10 cellular contexts compared by ENCODE assay signal in genomic region chrX:13223868-13224555, GRCh38.
DNase-seq lines count a peak whose midpoint lies in the region; FAIRE-seq and TF ChIP-seq lines count a peak whose summit lies in the region.
"Had no signal": no experiment of that assay in that cellular context is flagged by ENCODE, and none has a peak within 500 bp of the region (broad histone marks: within the 10 kb centered on the region; RNA-seq: fewer than 3 reads in every experiment).

No MANE protein-coding gene starts in this region.

- H3K4me1 ChIP-seq in keratinocyte (ENCODE audit: control insufficient read depth, extremely low read depth, insufficient read depth, low read length) (peaks cover 24% of the 10 kb centered on the region), prostate gland (replicated peaks) (no peaks in the 10 kb centered on the region)

- peak; percentile 88 for DNase-seq in AG08395 (ENCODE audit: low spot score)
- DNase-seq in NCI-H1048 (lab: John Stamatoyannopoulos, UW): peak; percentile 11
- peak; percentile 94 for DNase-seq in astrocyte of the hippocampus (ENCODE audit: low read depth, low spot score)
- peak; percentile 59 for DNase-seq in keratinocyte (ENCODE audit: low read depth, low spot score)
- DNase-seq in activated CD4-positive, CD25-positive, alpha-beta regulatory T cell (lab: John Stamatoyannopoulos, UW): no peak
- DNase-seq in NCI-H526 (lab: John Stamatoyannopoulos, UW): no peak
- DNase-seq in T1000 (lab: John Stamatoyannopoulos, UW): no peak
- DNase-seq in prostate gland (ENCODE audit: low spot score): no peak
- DNase-seq: amygdala had no signal

- TF ChIP-seq CTCF in keratinocyte (optimal IDR thresholded peaks at IDR 0.05 in 1 of 3, IDR thresholded peaks at IDR 0.05 in 1 of 3, conservative IDR thresholded peaks at IDR 0.05 in 1 of 3; ENCODE audit: extremely low read depth in 1 of 3, insufficient read depth in 2 of 3, low read length in 3 of 3) (peak in 1 of 3 experiments; percentile 33), prostate gland (IDR thresholded peaks at IDR 0.05) (no peak)

- TF ChIP-seq POLR2A in prostate gland (IDR thresholded peaks at IDR 0.05): no peak

- H3K4me2 ChIP-seq in keratinocyte (ENCODE audit: control insufficient read depth, extremely low read depth, insufficient read depth, low read depth, low read length): peak overlapping the region; percentile 22

- H3K9ac ChIP-seq in keratinocyte (ENCODE audit: control insufficient read depth, extremely low read depth, insufficient read depth, low read length): no peak overlapping the region

- intact Hi-C loops in prostate gland (cut with DNase I): no loop called here

- FAIRE-seq in keratinocyte (lab: Jason Lieb, UNC): peak; percentile 98
- FAIRE-seq: D721Med had no signal

- H3K36me3 ChIP-seq in keratinocyte (ENCODE audit: control insufficient read depth in 2 of 2, extremely low read depth in 1 of 2, insufficient read depth in 2 of 2, low read length in 2 of 2) (no peaks in the 10 kb centered on the region), prostate gland (no peaks in the 10 kb centered on the region)

- H3K27ac ChIP-seq in keratinocyte (ENCODE audit: control insufficient read depth, insufficient read depth, low read length) (peak overlapping the region; percentile 28), prostate gland (no peak overlapping the region)

- H3K4me3 ChIP-seq in keratinocyte (ENCODE audit: control insufficient read depth in 2 of 3, extremely low read depth in 1 of 3, insufficient read depth in 2 of 3, low read depth in 1 of 3, low read length in 3 of 3) (no peak overlapping the region), prostate gland (no peak overlapping the region)

- no peaks in the 10 kb centered on the region for H3K79me2 ChIP-seq in keratinocyte (ENCODE audit: control insufficient read depth, insufficient read depth, low read length)

- H4K20me1 ChIP-seq in keratinocyte (ENCODE audit: control insufficient read depth, extremely low read depth, insufficient read depth, low read length): no peaks in the 10 kb centered on the region

- H2AFZ ChIP-seq in keratinocyte (ENCODE audit: control insufficient read depth, low read length): no peak overlapping the region

- no peaks in the 10 kb centered on the region for H3K27me3 ChIP-seq in keratinocyte (ENCODE audit: control insufficient read depth, extremely low read depth, insufficient read depth, low read length)
- no peaks in the 10 kb centered on the region for H3K27me3 ChIP-seq in prostate gland (replicated peaks; ENCODE audit: insufficient read depth)

- 26% methylated on average over 2 of the region's 2 CpGs for WGBS in prostate gland

- no peaks in the 10 kb centered on the region for H3K9me3 ChIP-seq in keratinocyte (ENCODE audit: control insufficient read depth, low read depth, low read length)
- no peaks in the 10 kb centered on the region for H3K9me3 ChIP-seq in prostate gland

- no peaks in the 10 kb centered on the region for H3K9me1 ChIP-seq in keratinocyte (ENCODE audit: control insufficient read depth, extremely low read depth, insufficient read depth, low read length)

- dilution Hi-C loops in keratinocyte (cut with MboI; ENCODE audit: extremely low pct_ligation_motif_present, low sequenced_read_pairs): loop anchor here (10.0 kb wide), 1 partner anchor 241 kb away; no protein-coding TSS in a partner anchor

Comparison
In these comparisons a context has a peak if more than half of its experiments do, and no peak if none do; other contexts are left out.
1. DNase-seq: peak in AG08395 (single experiment), NCI-H1048 (single experiment), astrocyte of the hippocampus (single experiment) and keratinocyte (single experiment); none in activated CD4-positive, CD25-positive, alpha-beta regulatory T cell (0 of 4), NCI-H526 (0 of 2), T1000 (single experiment) and prostate gland (single experiment).